In genomic region chr16:54923055-54923473, GRCh38 we compare ENCODE assay signal across 24 cellular contexts. TPM values are rescaled to one million over a fixed set of nuclear protein-coding genes. Genes with fewer than 3 reads are reported as not detected.
DNase-seq lines count a peak whose midpoint lies in the region; ATAC-seq and TF ChIP-seq lines count a peak whose summit lies in the region.
"Had no signal": no experiment of that assay in that cellular context is flagged by ENCODE, and none has a peak within 500 bp of the region (broad histone marks: within the 10 kb centered on the region; RNA-seq: fewer than 3 reads in every experiment).

No MANE protein-coding gene starts in this region.

- peaks cover 72% of the 10 kb centered on the region for H3K4me1 ChIP-seq in Loucy (ENCODE audit: insufficient read depth, low read length, poor library complexity, severe bottlenecking)
- peaks cover 0 to 5% (median 1%) of the 10 kb centered on the region in 4 donors for H3K4me1 ChIP-seq in sigmoid colon
- H3K4me1 ChIP-seq: right lobe of liver had no signal

- H3K79me2 ChIP-seq in Loucy (ENCODE audit: insufficient read depth, low read length) = peaks cover 99% of the 10 kb centered on the region

- H3K36me3 ChIP-seq in Loucy (ENCODE audit: insufficient read depth, low read length) = peaks cover 30% of the 10 kb centered on the region
- H3K36me3 ChIP-seq in SK-N-MC (ENCODE audit: insufficient read depth, low read length) = peaks cover 5% of the 10 kb centered on the region; the same call in 1 of the 2 replicates
- H3K36me3 ChIP-seq in sigmoid colon = no peaks in the 10 kb centered on the region
- H3K36me3 ChIP-seq: gastroesophageal sphincter, right lobe of liver, transverse colon had no signal

- no peak for TF ChIP-seq EP300 in sigmoid colon (IDR thresholded peaks at IDR 0.05)

- peaks cover 13% of the 10 kb centered on the region for H3K4me1 Mint-ChIP-seq in stimulated activated naive CD8-positive, alpha-beta T cell treated with anti-CD3 and anti-CD28 coated beads, Interleukin-15, amount 100 ng/mL, for 72 hours

- WGBS in sigmoid colon, 2 donors = 89 to 92% methylated on average over 4 of the region's 4 CpGs

- intact Hi-C loops in left ventricle myocardium superior (cut with micrococcal nuclease) (loop anchor here (10.0 kb wide), 1 partner anchor 638 kb away; the partner anchor contains the start of gene IRX3), sigmoid colon (cut with DNase I) (no loop called here)

- no peak overlapping the region for H3K27ac Mint-ChIP-seq in stimulated activated naive CD8-positive, alpha-beta T cell treated with anti-CD3 and anti-CD28 coated beads, Interleukin-15, amount 100 ng/mL, for 72 hours
- H3K27ac Mint-ChIP-seq: activated CD4-positive, alpha-beta T cell treated with anti-CD3 and anti-CD28 coated beads, Interleukin-2, amount 10 ng/mL, durations not matched to agents 24 days and 14 days; CD4-positive, alpha-beta memory T cell had no signal

- H3K27ac ChIP-seq in SK-N-MC (0 out of 2 replicates have a peak overlapping the region, but pooled peaks have one; percentile 19), sigmoid colon (no peak overlapping the region)
- H3K27ac ChIP-seq: epithelial cell of prostate, gastroesophageal sphincter, right lobe of liver, transverse colon had no signal

- TF ChIP-seq CTCF in Loucy (conservative IDR thresholded peaks at IDR 0.05; ENCODE audit: low read length) (no peak), sigmoid colon (IDR thresholded peaks at IDR 0.05) (no peak)

- H3K4me3 ChIP-seq in Loucy (ENCODE audit: low read length, poor library complexity, severe bottlenecking) (peak overlapping the region; percentile 81), SK-N-MC (no peak overlapping the region), sigmoid colon (no peak overlapping the region)
- H3K4me3 ChIP-seq: gastroesophageal sphincter, right lobe of liver, transverse colon had no signal

- ATAC-seq in left ventricle myocardium superior = peak; percentile 76
- ATAC-seq in stimulated activated naive CD8-positive, alpha-beta T cell treated with anti-CD3 and anti-CD28 coated beads, Interleukin-15, amount 100 ng/mL, for 72 hours = no peak
- ATAC-seq: gastroesophageal sphincter, HCT116, right lobe of liver had no signal

- no peak for TF ChIP-seq POLR2A in sigmoid colon (IDR thresholded peaks at IDR 0.05)

- peak overlapping the region; percentile 89 for H3K4me2 ChIP-seq in Loucy (ENCODE audit: low read depth, low read length, poor library complexity, severe bottlenecking)

- H3K9ac ChIP-seq in Loucy (ENCODE audit: low read depth, low read length, poor library complexity, severe bottlenecking) = peak overlapping the region; percentile 88
- no peak overlapping the region for H3K9ac ChIP-seq in SK-N-MC (ENCODE audit: insufficient read length)

- H4K20me1 ChIP-seq in Loucy (ENCODE audit: insufficient read depth, low read length, poor library complexity, severe bottlenecking) = peaks cover 79% of the 10 kb centered on the region

- H3K9me3 ChIP-seq in Loucy (ENCODE audit: insufficient read depth, low read depth, low read length) (no peaks in the 10 kb centered on the region), SK-N-MC (ENCODE audit: low read depth, low read length) (no peaks in the 10 kb centered on the region), sigmoid colon (no peaks in the 10 kb centered on the region)
- H3K9me3 ChIP-seq: gastroesophageal sphincter, right lobe of liver, transverse colon had no signal

- peaks cover 8% of the 10 kb centered on the region; the same call in 1 of the 2 replicates for H3F3A ChIP-seq in Loucy (ENCODE audit: low read depth)

- H3K27me3 ChIP-seq in Loucy (ENCODE audit: insufficient read depth, low read length, poor library complexity, severe bottlenecking) (no peaks in the 10 kb centered on the region), sigmoid colon (peaks cover 24 to 99% (median 47%) of the 10 kb centered on the region in 3 donors)

- peaks cover 38% of the 10 kb centered on the region for H3K27me3 Mint-ChIP-seq in stimulated activated naive CD8-positive, alpha-beta T cell treated with anti-CD3 and anti-CD28 coated beads, Interleukin-15, amount 100 ng/mL, for 72 hours

- no peaks in the 10 kb centered on the region for H3K9me2 ChIP-seq in Loucy (replicated peaks; ENCODE audit: low read depth, low read length)

- H3K4me3 Mint-ChIP-seq in stimulated activated naive CD8-positive, alpha-beta T cell treated with anti-CD3 and anti-CD28 coated beads, Interleukin-15, amount 100 ng/mL, for 72 hours = no peak overlapping the region
- H3K4me3 Mint-ChIP-seq: activated CD4-positive, alpha-beta T cell treated with anti-CD3 and anti-CD28 coated beads, Interleukin-2, amount 10 ng/mL, durations not matched to agents 24 days and 14 days; CD4-positive, alpha-beta memory T cell had no signal

- peak; percentile 6 for DNase-seq in ELF-1 (ENCODE audit: low read depth, low spot score)
- DNase-seq in SK-N-MC (ENCODE audit: low read depth, low spot score) = no peak
- no peak for DNase-seq in left ventricle myocardium superior
- DNase-seq in stimulated activated naive CD8-positive, alpha-beta T cell treated with anti-CD3 and anti-CD28 coated beads, Interleukin-15, amount 100 ng/mL, for 72 hours = no peak
- DNase-seq in NCI-H526 treated with DMSO at 0.1 percent for 48 hours (lab: John Stamatoyannopoulos, UW) = no peak
- DNase-seq in sigmoid colon = no peak
- no peak for DNase-seq in T-helper 2 cell
- DNase-seq: activated CD4-positive, alpha-beta T cell treated with anti-CD3 and anti-CD28 coated beads, Interleukin-2, amount 10 ng/mL, durations not matched to agents 24 days and 14 days; activated CD8-positive, alpha-beta memory T cell treated with anti-CD3 and anti-CD28 coated beads, Interleukin-2, amount 50 U/mL, for 48 hours; activated effector memory CD4-positive, alpha-beta T cell treated with Interleukin-2 at 50 U/mL for 16 hours; CD4-positive, alpha-beta memory T cell; DMS53; NCI-H1105; NCI-H524; occipital lobe; right lobe of liver; stimulated activated CD4-positive, alpha-beta T cell treated with anti-CD3 and anti-CD28 coated beads, Interleukin-1b, Interleukin-23, amount 100 ng/mL, for 48 hours; stimulated activated naive CD4-positive, alpha-beta T cell; transverse colon had no signal

- no peak overlapping the region for H2AFZ ChIP-seq in Loucy (ENCODE audit: low read length)

- H3K9me3 Mint-ChIP-seq in stimulated activated naive CD8-positive, alpha-beta T cell treated with anti-CD3 and anti-CD28 coated beads, Interleukin-15, amount 100 ng/mL, for 72 hours = no peaks in the 10 kb centered on the region
- H3K9me3 Mint-ChIP-seq: activated CD4-positive, alpha-beta T cell treated with anti-CD3 and anti-CD28 coated beads, Interleukin-2, amount 10 ng/mL, durations not matched to agents 24 days and 14 days had no signal

RNA-seq across cellular contexts. Expression of gene IRX5, which starts 7.6 kb away (rescaled TPM):
- total RNA-seq in left ventricle myocardium superior = 0.47 TPM
- not detected for total RNA-seq in sigmoid colon
- not detected for polyA plus RNA-seq in sigmoid colon
- total RNA-seq: CD4-positive, alpha-beta memory T cell; liver; right lobe of liver; transverse colon had no signal
- polyA plus RNA-seq: liver had no signal
